ENCODE assay signal across 10 cellular contexts in the genomic region with DNA sequence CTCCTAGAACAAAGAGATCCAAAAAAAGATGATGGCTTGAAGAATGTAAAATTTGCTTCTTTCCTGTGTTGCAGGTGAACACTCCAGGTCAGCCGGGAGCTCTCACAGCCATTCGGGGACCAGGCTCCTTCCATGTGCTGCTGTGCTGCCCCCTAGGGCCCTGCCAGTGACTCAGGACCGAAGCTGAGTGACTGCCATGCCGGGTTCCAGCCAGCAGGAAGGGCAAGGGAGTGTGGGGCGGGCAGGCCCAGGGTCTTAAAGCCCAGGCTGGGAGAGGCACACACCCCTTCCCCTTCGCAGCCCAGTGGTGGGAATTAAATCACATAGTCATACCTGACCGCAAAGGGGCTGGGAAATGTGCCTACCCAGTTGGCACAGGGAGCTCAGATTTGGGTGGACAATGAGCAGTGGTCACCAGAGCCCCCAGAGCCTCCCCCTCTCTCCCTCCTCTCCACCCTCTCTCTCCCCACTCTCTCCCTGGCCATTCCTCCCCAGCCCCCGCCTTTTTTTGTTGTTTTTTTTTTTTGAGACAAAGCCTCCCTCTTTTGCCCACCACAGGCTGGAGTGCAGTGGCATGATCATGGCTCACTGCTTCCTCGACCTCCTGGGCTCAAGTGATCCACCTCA. TPM values are rescaled to one million over a fixed set of nuclear protein-coding genes. Genes with fewer than 3 reads are reported as not detected.
DNase-seq lines count a peak whose midpoint lies in the region; ATAC-seq, FAIRE-seq and TF ChIP-seq lines count a peak whose summit lies in the region.
"Had no signal": no experiment of that assay in that cellular context is flagged by ENCODE, and none has a peak within 500 bp of the region (broad histone marks: within the 10 kb centered on the region; RNA-seq: fewer than 3 reads in every experiment).

No MANE protein-coding gene starts in this region.

- H3K27me3 ChIP-seq in bronchial epithelial cell (ENCODE audit: control insufficient read depth, insufficient read depth, low read length) = peaks cover 5% of the 10 kb centered on the region

- H3K4me3 ChIP-seq in bronchial epithelial cell (ENCODE audit: low read depth, low read length) = no peak overlapping the region

- H3K4me1 Mint-ChIP-seq in stimulated activated naive B cell treated with anti-CD40 and anti-IgM and Interleukin-4, amounts not matched to agents 10 μg/mL and 1 μg/mL and 100 μg/mL, for 72 hours = peaks cover 10 to 13% of the 10 kb centered on the region in 2 donors
- H3K4me1 Mint-ChIP-seq: central memory CD8-positive, alpha-beta T cell had no signal

- no peak overlapping the region for H3K27ac Mint-ChIP-seq in stimulated activated naive B cell treated with anti-CD40 and anti-IgM and Interleukin-4, amounts not matched to agents 10 μg/mL and 1 μg/mL and 100 μg/mL, for 72 hours

- H3K36me3 Mint-ChIP-seq in stimulated activated naive B cell treated with anti-CD40 and anti-IgM and Interleukin-4, amounts not matched to agents 10 μg/mL and 1 μg/mL and 100 μg/mL, for 72 hours = peaks cover 0 to 1% of the 10 kb centered on the region in 2 donors

- no peak overlapping the region for H3K4me3 Mint-ChIP-seq in stimulated activated naive B cell treated with anti-CD40 and anti-IgM and Interleukin-4, amounts not matched to agents 10 μg/mL and 1 μg/mL and 100 μg/mL, for 72 hours
- H3K4me3 Mint-ChIP-seq: central memory CD8-positive, alpha-beta T cell had no signal

- TF ChIP-seq CTCF in bronchial epithelial cell (IDR thresholded peaks at IDR 0.05; ENCODE audit: insufficient read depth, low read length, severe bottlenecking) = peak; percentile 87

- H3K9me3 Mint-ChIP-seq in stimulated activated naive B cell treated with anti-CD40 and anti-IgM and Interleukin-4, amounts not matched to agents 10 μg/mL and 1 μg/mL and 100 μg/mL, for 72 hours = peaks cover 0 to 1% of the 10 kb centered on the region in 2 donors
- H3K9me3 Mint-ChIP-seq: central memory CD8-positive, alpha-beta T cell had no signal

- intact Hi-C loops in Right ventricle myocardium inferior (cut with DNase I) (loop anchor here (5.0 to 10.0 kb wide), 2 partner anchors 56 to 308 kb away; partner anchors contain the start of genes SOCS7 and SRCIN1), cardiac septum (cut with DNase I) (loop anchor here (10.0 kb wide), 2 partner anchors 238 to 308 kb away; partner anchors contain the start of genes ARHGAP23 and SOCS7)

- peak; percentile 49 for ATAC-seq in Right ventricle myocardium inferior
- ATAC-seq in left lobe of liver = peak; percentile 95
- peak; percentile 84 to 91 for ATAC-seq in stimulated activated naive B cell treated with anti-CD40 and anti-IgM and Interleukin-4, amounts not matched to agents 10 μg/mL and 1 μg/mL and 100 μg/mL, for 72 hours (replicated peaks)
- ATAC-seq in HG02623 (IDR thresholded peaks at IDR 0.05; ENCODE audit: unreplicated experiment) = no peak

- peaks cover 46 to 65% of the 10 kb centered on the region in 2 donors for H3K27me3 Mint-ChIP-seq in stimulated activated naive B cell treated with anti-CD40 and anti-IgM and Interleukin-4, amounts not matched to agents 10 μg/mL and 1 μg/mL and 100 μg/mL, for 72 hours

- DNase-seq in Right ventricle myocardium inferior (ENCODE audit: missing footprints) (no peak), cardiac septum (ENCODE audit: low spot score) (no peak), NCI-H1694 treated with DMSO at 0.1 percent for 48 hours (lab: John Stamatoyannopoulos, UW) (peak; percentile 84), SW480 (ENCODE audit: low spot score) (peak; percentile 85), bronchial epithelial cell (ENCODE audit: low read depth) (peak; percentile 52), left lobe of liver (ENCODE audit: low spot score) (peak; percentile 78)
- DNase-seq in stimulated activated naive B cell treated with anti-CD40 and anti-IgM and Interleukin-4, amounts not matched to agents 10 μg/mL and 1 μg/mL and 100 μg/mL, for 72 hours = peak; percentile 36

- no peak for FAIRE-seq in bronchial epithelial cell (lab: Jason Lieb, UNC)
- FAIRE-seq: G401.6 had no signal

- no peaks in the 10 kb centered on the region for H3K36me3 ChIP-seq in bronchial epithelial cell (ENCODE audit: control insufficient read depth, insufficient read depth, low read length)

RNA-seq across cellular contexts. Expression of gene EPOP, which starts 11.5 kb away (rescaled TPM):
- total RNA-seq in Right ventricle myocardium inferior (0.51 TPM), cardiac septum (2.3 TPM), bronchial epithelial cell (2.4 and 4.2 TPM in 2 replicates), left lobe of liver (2.7 TPM)

RNA-seq across cellular contexts. Expression of gene MLLT6, which starts 41.8 kb away (rescaled TPM):
- total RNA-seq in Right ventricle myocardium inferior = 71.1 TPM
- 92.2 TPM for total RNA-seq in cardiac septum
- 10.8 and 14.2 TPM in 2 replicates for total RNA-seq in bronchial epithelial cell
- total RNA-seq in left lobe of liver = 29.5 TPM

RNA-seq across cellular contexts. Expression of gene SRCIN1, which starts 57.5 kb away (rescaled TPM):
- total RNA-seq in Right ventricle myocardium inferior = 1.4 TPM
- 6.2 TPM for total RNA-seq in cardiac septum
- under 0.01 and 0.64 TPM in 2 replicates for total RNA-seq in bronchial epithelial cell
- total RNA-seq in left lobe of liver = 19.3 TPM

Comparison
In these comparisons a context has a peak if more than half of its experiments do, and no peak if none do; other contexts are left out.
1. DNase-seq: peak in NCI-H1694 treated with DMSO at 0.1 percent for 48 hours (single experiment), SW480 (single experiment), bronchial epithelial cell (single experiment), left lobe of liver (single experiment) and stimulated activated naive B cell treated with anti-CD40 and anti-IgM and Interleukin-4, amounts not matched to agents 10 μg/mL and 1 μg/mL and 100 μg/mL, for 72 hours (single experiment); none in Right ventricle myocardium inferior (single experiment) and cardiac septum (single experiment).